Comparison of ENCODE assay signal across 30 cellular contexts in the genomic region with DNA sequence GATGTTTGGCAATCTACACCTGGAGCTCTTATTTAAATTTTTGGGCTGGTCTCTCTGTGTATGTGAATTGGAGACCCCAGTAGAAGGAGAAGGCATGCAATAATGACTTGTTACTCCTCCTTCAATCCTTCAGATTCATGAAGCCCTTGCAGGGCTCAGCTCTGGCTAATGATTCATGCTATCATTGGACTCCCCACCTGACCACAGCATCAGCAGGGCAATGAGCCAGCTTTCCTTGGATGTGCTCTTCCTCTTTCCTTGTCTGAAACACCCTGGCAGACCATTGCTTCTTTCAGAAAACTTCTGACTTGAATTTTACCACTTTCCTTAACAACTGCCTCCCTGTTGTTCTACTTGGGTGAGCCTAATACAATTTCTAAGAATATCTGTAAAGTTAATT.
DNase-seq lines count a peak whose midpoint lies in the region; ATAC-seq and TF ChIP-seq lines count a peak whose summit lies in the region.
"Had no signal": no experiment of that assay in that cellular context is flagged by ENCODE, and none has a peak within 500 bp of the region (broad histone marks: within the 10 kb centered on the region; RNA-seq: fewer than 3 reads in every experiment).

No MANE protein-coding gene starts in this region.

- no peak for TF ChIP-seq POLR2A in heart left ventricle (IDR thresholded peaks at IDR 0.05)

- no peaks in the 10 kb centered on the region for H4K20me1 ChIP-seq in SK-N-SH (ENCODE audit: insufficient read depth)

- ATAC-seq in left cardiac atrium: peak in 1 of 2 donors; percentile 44
- no peak for ATAC-seq in heart left ventricle
- ATAC-seq in GM21515 (IDR thresholded peaks at IDR 0.05; ENCODE audit: unreplicated experiment): no peak
- ATAC-seq: gastrocnemius medialis; HCT116; left ventricle myocardium superior; naive thymus-derived CD4-positive, alpha-beta T cell had no signal

- POLR2A ChIA-PET in SK-N-SH (lab: Yijun Ruan, JAX): no interaction called here

- peak; percentile 33 for DNase-seq in left cardiac atrium
- DNase-seq in heart left ventricle: no peak
- DNase-seq in SK-N-SH: no peak
- peak; percentile 11 for DNase-seq in fibroblast of pulmonary artery (ENCODE audit: low read depth)
- DNase-seq in activated effector memory CD4-positive, alpha-beta T cell treated with anti-CD3 and anti-CD28 coated beads, Interleukin-2, amount 50 U/mL, for 16 hours: no peak
- DNase-seq in NCI-H146 (lab: John Stamatoyannopoulos, UW): no peak
- DNase-seq in NCI-H2171 (lab: John Stamatoyannopoulos, UW): no peak
- DNase-seq: activated CD4-positive, alpha-beta T cell treated with anti-CD3 and anti-CD28 coated beads, Interleukin-2, amount 50 U/mL, for 48 hours; activated CD4-positive, CD25-positive, alpha-beta regulatory T cell; activated naive CD4-positive, alpha-beta T cell treated with anti-CD3 and anti-CD28 coated beads for 36 hours; central memory CD4-positive, alpha-beta T cell; endodermal cell; esophagus squamous epithelium; gastrocnemius medialis; GF-D8; left ventricle myocardium superior; naive thymus-derived CD4-positive, alpha-beta T cell; NCI-H1417; NCI-H2107; NCI-H446 treated with DMSO at 0.1 percent for 48 hours; NK-92 treated with Interleukin-12 subunit alpha and Interleukin-12 subunit beta, amount 100 ng/mL, for 24 hours; PC-9; SIG-M5; stimulated activated CD4-positive, alpha-beta T cell treated with anti-CD3 and anti-CD28 coated beads, Interleukin-1b, Interleukin-23, amount 100 ng/mL, for 48 hours; stimulated activated CD8-positive, alpha-beta memory T cell treated with anti-CD3 and anti-CD28 coated beads, Interleukin-4, amount 100 ng/mL, for 48 hours; stomach; thyroid gland had no signal

- H3K27me3 ChIP-seq in heart left ventricle: peaks cover 0 to 5% (median 0%) of the 10 kb centered on the region in 9 donors
- H3K27me3 ChIP-seq in SK-N-SH (ENCODE audit: insufficient read depth): no peaks in the 10 kb centered on the region
- H3K27me3 ChIP-seq: esophagus squamous epithelium, gastrocnemius medialis, stomach, thyroid gland had no signal

- H3K36me3 ChIP-seq in heart left ventricle (no peaks in the 10 kb centered on the region), SK-N-SH (replicated peaks in 1 of 2; ENCODE audit: control insufficient read depth in 1 of 2, insufficient read depth in 2 of 2, low read length in 1 of 2) (no peaks in the 10 kb centered on the region)
- H3K36me3 ChIP-seq: esophagus squamous epithelium, gastrocnemius medialis, stomach, thyroid gland had no signal

- H3K4me3 ChIP-seq in heart left ventricle (no peak overlapping the region), SK-N-SH (ENCODE audit: low read depth in 2 of 2, low read length in 1 of 2) (no peak overlapping the region), fibroblast of pulmonary artery (replicated peaks; ENCODE audit: low read depth, low read length) (no peak overlapping the region)
- H3K4me3 ChIP-seq: esophagus squamous epithelium, gastrocnemius medialis, PC-9, smooth muscle cell, stomach, thyroid gland had no signal

- no peak for TF ChIP-seq RAD21 in SK-N-SH (IDR thresholded peaks at IDR 0.05; ENCODE audit: low read length)

- intact Hi-C loops in left cardiac atrium (cut with DNase I): no loop called here
- intact Hi-C loops in heart left ventricle (cut with DNase I): no loop called here

- H3K9me3 ChIP-seq in heart left ventricle (peaks cover 0 to 8% (median 0%) of the 10 kb centered on the region in 12 donors), SK-N-SH (no peaks in the 10 kb centered on the region)
- H3K9me3 ChIP-seq: esophagus squamous epithelium, gastrocnemius medialis, thyroid gland had no signal

- no peak overlapping the region for H2AFZ ChIP-seq in SK-N-SH (ENCODE audit: low read depth)
- H2AFZ ChIP-seq: PC-9 had no signal

- H3K4me1 ChIP-seq in heart left ventricle (no peaks in the 10 kb centered on the region), SK-N-SH (ENCODE audit: control insufficient read depth in 1 of 2, insufficient read depth in 2 of 2, low read depth in 1 of 2, low read length in 1 of 2) (no peaks in the 10 kb centered on the region)
- H3K4me1 ChIP-seq: esophagus squamous epithelium, gastrocnemius medialis, stomach, thyroid gland had no signal

- H3K4me2 ChIP-seq in SK-N-SH: no peak overlapping the region
- H3K4me2 ChIP-seq: PC-9, smooth muscle cell had no signal

- H3K9me2 ChIP-seq in SK-N-SH: no peaks in the 10 kb centered on the region

- H3F3A ChIP-seq in SK-N-SH (replicated peaks; ENCODE audit: insufficient read depth): no peaks in the 10 kb centered on the region

- H3K79me2 ChIP-seq in SK-N-SH (ENCODE audit: insufficient read depth): no peaks in the 10 kb centered on the region

- TF ChIP-seq EP300 in SK-N-SH (IDR thresholded peaks at IDR 0.05; ENCODE audit: borderline replicate concordance in 1 of 2, low read depth in 1 of 2, low read length in 1 of 2): no peak

- CTCF ChIA-PET in SK-N-SH (lab: Yijun Ruan, JAX): interaction anchor here (0.7 to 1.1 kb wide), 3 partner anchors 10 to 1297 kb away, joined by 3 to 4 read pairs (median 3); no protein-coding TSS in a partner anchor

- H3K27ac ChIP-seq in heart left ventricle (no peak overlapping the region), SK-N-SH (ENCODE audit: low read depth in 2 of 2, low read length in 1 of 2) (no peak overlapping the region)
- H3K27ac ChIP-seq: esophagus squamous epithelium, gastrocnemius medialis, PC-9, stomach, thyroid gland had no signal

- no peak overlapping the region for H3K9ac ChIP-seq in SK-N-SH

- no peak for TF ChIP-seq CTCF in heart left ventricle (IDR thresholded peaks at IDR 0.05)
- TF ChIP-seq CTCF in SK-N-SH (IDR thresholded peaks at IDR 0.05): no peak
- TF ChIP-seq CTCF in fibroblast of pulmonary artery (IDR thresholded peaks at IDR 0.05; ENCODE audit: low read length, missing control alignments): no peak

TF ChIP-seq in SK-N-SH, 30 proteins besides CTCF, POLR2A, EP300 and RAD21:
- TF ChIP-seq, protein P1, sequence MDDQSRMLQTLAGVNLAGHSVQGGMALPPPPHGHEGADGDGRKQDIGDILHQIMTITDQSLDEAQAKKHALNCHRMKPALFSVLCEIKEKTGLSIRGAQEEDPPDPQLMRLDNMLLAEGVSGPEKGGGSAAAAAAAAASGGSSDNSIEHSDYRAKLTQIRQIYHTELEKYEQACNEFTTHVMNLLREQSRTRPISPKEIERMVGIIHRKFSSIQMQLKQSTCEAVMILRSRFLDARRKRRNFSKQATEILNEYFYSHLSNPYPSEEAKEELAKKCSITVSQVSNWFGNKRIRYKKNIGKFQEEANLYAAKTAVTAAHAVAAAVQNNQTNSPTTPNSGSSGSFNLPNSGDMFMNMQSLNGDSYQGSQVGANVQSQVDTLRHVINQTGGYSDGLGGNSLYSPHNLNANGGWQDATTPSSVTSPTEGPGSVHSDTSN (IDR thresholded peaks at IDR 0.05): 0 out of 2 replicates have a peak, but pooled peaks have one; percentile 13
- TF ChIP-seq, protein P2, sequence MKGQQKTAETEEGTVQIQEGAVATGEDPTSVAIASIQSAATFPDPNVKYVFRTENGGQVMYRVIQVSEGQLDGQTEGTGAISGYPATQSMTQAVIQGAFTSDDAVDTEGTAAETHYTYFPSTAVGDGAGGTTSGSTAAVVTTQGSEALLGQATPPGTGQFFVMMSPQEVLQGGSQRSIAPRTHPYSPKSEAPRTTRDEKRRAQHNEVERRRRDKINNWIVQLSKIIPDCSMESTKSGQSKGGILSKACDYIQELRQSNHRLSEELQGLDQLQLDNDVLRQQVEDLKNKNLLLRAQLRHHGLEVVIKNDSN (IDR thresholded peaks at IDR 0.05; ENCODE audit: borderline replicate concordance, low read depth): peak; percentile 52; the same call in 1 of the 2 replicates
- TF ChIP-seq, protein P3, sequence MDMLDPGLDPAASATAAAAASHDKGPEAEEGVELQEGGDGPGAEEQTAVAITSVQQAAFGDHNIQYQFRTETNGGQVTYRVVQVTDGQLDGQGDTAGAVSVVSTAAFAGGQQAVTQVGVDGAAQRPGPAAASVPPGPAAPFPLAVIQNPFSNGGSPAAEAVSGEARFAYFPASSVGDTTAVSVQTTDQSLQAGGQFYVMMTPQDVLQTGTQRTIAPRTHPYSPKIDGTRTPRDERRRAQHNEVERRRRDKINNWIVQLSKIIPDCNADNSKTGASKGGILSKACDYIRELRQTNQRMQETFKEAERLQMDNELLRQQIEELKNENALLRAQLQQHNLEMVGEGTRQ (IDR thresholded peaks at IDR 0.05; ENCODE audit: borderline replicate concordance, low read depth, low read length): no peak
- TF ChIP-seq JUND (IDR thresholded peaks at IDR 0.05) (peak; percentile 7; the same call in 1 of the 2 replicates), GATA2 (CRISPR knock-in tag; IDR thresholded peaks at IDR 0.05) (no peak), SMC3 (IDR thresholded peaks at IDR 0.05; ENCODE audit: low read depth, low read length) (no peak), FOXJ3 (CRISPR knock-in tag; IDR thresholded peaks at IDR 0.05) (no peak), NRF1 (IDR thresholded peaks at IDR 0.05; ENCODE audit: low read depth, low read length) (no peak), RFX5 (IDR thresholded peaks at IDR 0.05; ENCODE audit: low read length) (no peak), RXRA (IDR thresholded peaks at IDR 0.05; ENCODE audit: borderline replicate concordance, low read depth) (no peak), SIN3A (IDR thresholded peaks at IDR 0.05; ENCODE audit: borderline replicate concordance, low read depth, low read length) (no peak), NFIC (IDR thresholded peaks at IDR 0.05; ENCODE audit: borderline replicate concordance) (peak; percentile 51; the same call in 1 of the 2 replicates)
- TF ChIP-seq, protein P4, sequence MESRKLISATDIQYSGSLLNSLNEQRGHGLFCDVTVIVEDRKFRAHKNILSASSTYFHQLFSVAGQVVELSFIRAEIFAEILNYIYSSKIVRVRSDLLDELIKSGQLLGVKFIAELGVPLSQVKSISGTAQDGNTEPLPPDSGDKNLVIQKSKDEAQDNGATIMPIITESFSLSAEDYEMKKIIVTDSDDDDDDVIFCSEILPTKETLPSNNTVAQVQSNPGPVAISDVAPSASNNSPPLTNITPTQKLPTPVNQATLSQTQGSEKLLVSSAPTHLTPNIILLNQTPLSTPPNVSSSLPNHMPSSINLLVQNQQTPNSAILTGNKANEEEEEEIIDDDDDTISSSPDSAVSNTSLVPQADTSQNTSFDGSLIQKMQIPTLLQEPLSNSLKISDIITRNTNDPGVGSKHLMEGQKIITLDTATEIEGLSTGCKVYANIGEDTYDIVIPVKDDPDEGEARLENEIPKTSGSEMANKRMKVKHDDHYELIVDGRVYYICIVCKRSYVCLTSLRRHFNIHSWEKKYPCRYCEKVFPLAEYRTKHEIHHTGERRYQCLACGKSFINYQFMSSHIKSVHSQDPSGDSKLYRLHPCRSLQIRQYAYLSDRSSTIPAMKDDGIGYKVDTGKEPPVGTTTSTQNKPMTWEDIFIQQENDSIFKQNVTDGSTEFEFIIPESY (IDR thresholded peaks at IDR 0.05; ENCODE audit: borderline replicate concordance, low read depth): no peak

Comparison
In these comparisons a context has a peak if more than half of its experiments do, and no peak if none do; other contexts are left out.
1. DNase-seq: peak in left cardiac atrium (single experiment) and fibroblast of pulmonary artery (single experiment); none in heart left ventricle (0 of 5), SK-N-SH (single experiment), activated effector memory CD4-positive, alpha-beta T cell treated with anti-CD3 and anti-CD28 coated beads, Interleukin-2, amount 50 U/mL, for 16 hours (single experiment), NCI-H146 (single experiment) and NCI-H2171 (single experiment).